In the genomic region with DNA sequence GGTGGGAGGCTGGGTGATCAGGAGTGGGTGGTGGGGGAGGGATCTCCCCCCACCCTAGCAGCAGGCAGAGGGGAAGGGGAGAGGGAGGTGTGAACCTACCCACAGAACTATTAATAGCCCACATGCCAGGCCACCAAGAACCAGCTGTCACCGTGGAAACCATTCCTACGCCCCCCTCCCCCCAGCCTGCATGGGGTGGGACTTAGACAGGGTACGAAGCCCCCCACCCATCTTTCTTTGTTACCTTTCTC, we compare ENCODE assay signal across 1 cellular context.
TF ChIP-seq lines count a peak whose summit lies in the region.

No MANE protein-coding gene starts in this region.

TF ChIP-seq in HEK293T, 16 proteins besides CTCF, POLR2A, EP300 and RAD21 (continued from another document):
- TF ChIP-seq ARNT (IDR thresholded peaks at IDR 0.05), result no peak
- no peak for TF ChIP-seq ELF4 (IDR thresholded peaks at IDR 0.05)
- TF ChIP-seq ZNF384 (IDR thresholded peaks at IDR 0.05), result no peak
